In genomic region chr10:12041766-12042408, GRCh38 we compare ENCODE assay signal across 8 cellular contexts. TPM values are rescaled to one million over a fixed set of nuclear protein-coding genes. Genes with fewer than 3 reads are reported as not detected.
DNase-seq lines count a peak whose midpoint lies in the region; ATAC-seq lines count a peak whose summit lies in the region.

No MANE protein-coding gene starts in this region.

- DNase-seq in COLO829 (ENCODE audit: low spot score): peak; percentile 6
- DNase-seq in H7: no peak
- DNase-seq in SK-N-MC (ENCODE audit: low read depth, low spot score): no peak
- DNase-seq in central memory CD8-positive, alpha-beta T cell (ENCODE audit: low spot score in 2 of 2): no peak
- DNase-seq in lung microvascular endothelial cell (ENCODE audit: low read depth in 2 of 2): peak; percentile 30 to 44
- no peak for DNase-seq in NCI-H524 treated with DMSO at 0.1 percent for 48 hours (lab: John Stamatoyannopoulos, UW)

- H3K9me3 ChIP-seq in SK-N-MC (ENCODE audit: low read depth, low read length): no peaks in the 10 kb centered on the region

- H3K4me3 ChIP-seq in H7 (ENCODE audit: insufficient read depth, low read depth, low read length) (peak overlapping the region; percentile 96), SK-N-MC (peak overlapping the region; percentile 80)

- H3K4me3 Mint-ChIP-seq in central memory CD8-positive, alpha-beta T cell: peak overlapping the region; percentile 99
- peak overlapping the region; percentile 99 for H3K4me3 Mint-ChIP-seq in stimulated activated memory B cell treated with anti-CD40 and anti-IgM and Interleukin-4, amounts not matched to agents 10 μg/mL and 1 μg/mL and 100 μg/mL, for 72 hours

- H3K4me1 Mint-ChIP-seq in central memory CD8-positive, alpha-beta T cell: peaks cover 34% of the 10 kb centered on the region
- peaks cover 52% of the 10 kb centered on the region for H3K4me1 Mint-ChIP-seq in stimulated activated memory B cell treated with anti-CD40 and anti-IgM and Interleukin-4, amounts not matched to agents 10 μg/mL and 1 μg/mL and 100 μg/mL, for 72 hours

- peak overlapping the region; percentile 91 for H3K9ac ChIP-seq in SK-N-MC (ENCODE audit: insufficient read length)

- peak overlapping the region; percentile 74; the same call in 1 of the 2 replicates for H3K27ac ChIP-seq in SK-N-MC

- no peak for ATAC-seq in central memory CD8-positive, alpha-beta T cell (replicated peaks; ENCODE audit: extremely low read depth, poor library complexity, severe bottlenecking)
- ATAC-seq in stimulated activated memory B cell treated with anti-CD40 and anti-IgM and Interleukin-4, amounts not matched to agents 10 μg/mL and 1 μg/mL and 100 μg/mL, for 72 hours: peak; percentile 18
- no peak for ATAC-seq in GM21723 (IDR thresholded peaks at IDR 0.05; ENCODE audit: unreplicated experiment)

- peak overlapping the region; percentile 98 for H3K27ac Mint-ChIP-seq in central memory CD8-positive, alpha-beta T cell (ENCODE audit: low read depth)
- H3K27ac Mint-ChIP-seq in stimulated activated memory B cell treated with anti-CD40 and anti-IgM and Interleukin-4, amounts not matched to agents 10 μg/mL and 1 μg/mL and 100 μg/mL, for 72 hours: peak overlapping the region; percentile 100

- H3K27me3 Mint-ChIP-seq in central memory CD8-positive, alpha-beta T cell: no peaks in the 10 kb centered on the region
- H3K27me3 Mint-ChIP-seq in stimulated activated memory B cell treated with anti-CD40 and anti-IgM and Interleukin-4, amounts not matched to agents 10 μg/mL and 1 μg/mL and 100 μg/mL, for 72 hours: no peaks in the 10 kb centered on the region

- no peaks in the 10 kb centered on the region for H3K27me3 ChIP-seq in H7 (ENCODE audit: control insufficient read depth, insufficient read depth, low read length)

- no peaks in the 10 kb centered on the region for H3K9me3 Mint-ChIP-seq in central memory CD8-positive, alpha-beta T cell
- no peaks in the 10 kb centered on the region for H3K9me3 Mint-ChIP-seq in stimulated activated memory B cell treated with anti-CD40 and anti-IgM and Interleukin-4, amounts not matched to agents 10 μg/mL and 1 μg/mL and 100 μg/mL, for 72 hours

- peaks cover 16% of the 10 kb centered on the region for H3K36me3 Mint-ChIP-seq in central memory CD8-positive, alpha-beta T cell (ENCODE audit: insufficient read depth)
- peaks cover 11% of the 10 kb centered on the region for H3K36me3 Mint-ChIP-seq in stimulated activated memory B cell treated with anti-CD40 and anti-IgM and Interleukin-4, amounts not matched to agents 10 μg/mL and 1 μg/mL and 100 μg/mL, for 72 hours

- H3K36me3 ChIP-seq in H7 (replicated peaks; ENCODE audit: control insufficient read depth, insufficient read depth, low read length): no peaks in the 10 kb centered on the region
- no peaks in the 10 kb centered on the region for H3K36me3 ChIP-seq in SK-N-MC (ENCODE audit: insufficient read depth, low read length)

RNA-seq across cellular contexts. Expression of gene UPF2, which starts 0.7 kb away (rescaled TPM):
- total RNA-seq in H7 (2014; rRNA removed; shearing (Covaris generic)): 10.6 and 19.2 TPM in 2 replicates
- 9.2 and 10.9 TPM in 2 replicates for total RNA-seq in lung microvascular endothelial cell

RNA-seq across cellular contexts. Expression of gene DHTKD1, which starts 26.9 kb away (rescaled TPM):
- total RNA-seq in H7 (2014; rRNA removed; shearing (Covaris generic)): 59.4 and 79.0 TPM in 2 replicates
- total RNA-seq in lung microvascular endothelial cell: 15.0 and 27.8 TPM in 2 replicates

Comparison
In these comparisons a context has a peak if more than half of its experiments do, and no peak if none do; other contexts are left out.
1. DNase-seq: peak in COLO829 (single experiment) and lung microvascular endothelial cell (2 of 2); none in H7 (single experiment), SK-N-MC (single experiment), central memory CD8-positive, alpha-beta T cell (0 of 2) and NCI-H524 treated with DMSO at 0.1 percent for 48 hours (single experiment).